In genomic region chr6:120996340-120996739, GRCh38 we compare ENCODE assay signal across 35 cellular contexts.
"Had no signal": no experiment of that assay in that cellular context is flagged by ENCODE, and none has a peak within 500 bp of the region (broad histone marks: within the 10 kb centered on the region; RNA-seq: fewer than 3 reads in every experiment).

No MANE protein-coding gene starts in this region.

- DNase-seq: Karpas-422, Kasumi-1, MG63, MM.1S, MV-4-11, NCI-H1048, NCI-H1092, NCI-H1092 treated with DMSO at 0.1 percent for 48 hours, NCI-H1105, NCI-H1105 treated with DMSO at 0.1 percent for 48 hours, NCI-H1417, NCI-H1417 treated with DMSO at 0.1 percent for 48 hours, NCI-H1436, NCI-H1436 treated with DMSO at 0.1 percent for 48 hours, NCI-H146, NCI-H1694, NCI-H1694 treated with DMSO at 0.1 percent for 48 hours, NCI-H187, NCI-H187 treated with DMSO at 0.1 percent for 48 hours, NCI-H1930, NCI-H2029, NCI-H2029 treated with DMSO at 0.1 percent for 48 hours, NCI-H2081, NCI-H2081 treated with DMSO at 0.1 percent for 48 hours, NCI-H2107, NCI-H2171, NCI-H2171 treated with DMSO at 0.1 percent for 48 hours, NCI-H2227 treated with DMSO at 0.1 percent for 48 hours, NCI-H226, NCI-H345, NCI-H446, NCI-H446 treated with DMSO at 0.1 percent for 48 hours, NCI-H510A, NCI-H510A treated with DMSO at 0.1 percent for 48 hours, NCI-H524 had no signal

- H3K4me3 ChIP-seq: MG63 had no signal

- H3K36me3 ChIP-seq: MG63 had no signal

- H3K27me3 ChIP-seq: MG63 had no signal

- H3K9me3 ChIP-seq: MG63 had no signal
